8 cellular contexts compared by ENCODE assay signal in genomic region chr20:5557123-5557522, GRCh38. TPM values are rescaled to one million over a fixed set of nuclear protein-coding genes. Genes with fewer than 3 reads are reported as not detected.
DNase-seq lines count a peak whose midpoint lies in the region; ATAC-seq and TF ChIP-seq lines count a peak whose summit lies in the region.

No MANE protein-coding gene starts in this region.

- H3K9me3 Mint-ChIP-seq in IgD-negative memory B cell = no peaks in the 10 kb centered on the region

- TF ChIP-seq CTCF in astrocyte of the spinal cord (IDR thresholded peaks at IDR 0.05; ENCODE audit: low read depth, low read length) = peak; percentile 73

- H3K27ac Mint-ChIP-seq in IgD-negative memory B cell = peak overlapping the region in 2 of 3 donors; percentile 7 to 36

- peaks cover 0 to 5% (median 2%) of the 10 kb centered on the region in 3 donors for H3K4me1 Mint-ChIP-seq in IgD-negative memory B cell

- no peak overlapping the region for H3K4me3 Mint-ChIP-seq in IgD-negative memory B cell

- H3K27me3 Mint-ChIP-seq in IgD-negative memory B cell = no peaks in the 10 kb centered on the region

- no peak for ATAC-seq in GM21723 (IDR thresholded peaks at IDR 0.05; ENCODE audit: unreplicated experiment)

- in situ Hi-C loops in astrocyte of the spinal cord (cut with HindIII; ENCODE audit: low sequenced_read_pairs) = no loop called here

- DNase-seq in SKM-1 treated with dmso at 0.1 percent for 144 hours (lab: John Stamatoyannopoulos, UW; ENCODE audit: unreplicated experiment) (peak; percentile 8), SKM-1 (lab: John Stamatoyannopoulos, UW; ENCODE audit: unreplicated experiment) (no peak), T follicular helper cell (ENCODE audit: low read depth) (peak; percentile 31), astrocyte of the spinal cord (ENCODE audit: low read depth, low spot score) (peak; percentile 50), iris pigment epithelial cell (ENCODE audit: low read depth) (peak; percentile 72)
- DNase-seq in stimulated activated CD4-positive, alpha-beta T cell treated with anti-CD3 and anti-CD28 coated beads, TNF-alpha, amount 100 ng/mL, for 24 hours (ENCODE audit: low read depth in 3 of 3) = peak; percentile 11 to 49 (median 14)

- no peak overlapping the region for H3K4me3 ChIP-seq in astrocyte of the spinal cord (ENCODE audit: low read depth, low read length)

- no peaks in the 10 kb centered on the region for H3K36me3 Mint-ChIP-seq in IgD-negative memory B cell

RNA-seq across cellular contexts. Expression of gene GPCPD1, which starts 53.7 kb away (rescaled TPM):
- 48.0 TPM for polyA plus RNA-seq in IgD-negative memory B cell
